Comparison of ENCODE assay signal across 21 cellular contexts in genomic region chr14:44889600-44890479, GRCh38.
DNase-seq lines count a peak whose midpoint lies in the region; ATAC-seq lines count a peak whose summit lies in the region.
"Had no signal": no experiment of that assay in that cellular context is flagged by ENCODE, and none has a peak within 500 bp of the region (broad histone marks: within the 10 kb centered on the region; RNA-seq: fewer than 3 reads in every experiment).

No MANE protein-coding gene starts in this region.

- CTCF ChIA-PET in activated CD4-positive, alpha-beta memory T cell treated with anti-CD3 and anti-CD28 coated beads for 36 hours (lab: Charles Lee) = no interaction called here

- H3K4me1 Mint-ChIP-seq in stimulated activated naive B cell treated with anti-CD40 and anti-IgM and Interleukin-4, amounts not matched to agents 10 μg/mL and 1 μg/mL and 100 μg/mL, for 72 hours = peaks cover 5 to 10% of the 10 kb centered on the region in 2 donors
- H3K4me1 Mint-ChIP-seq in activated CD4-positive, alpha-beta memory T cell treated with anti-CD3 and anti-CD28 coated beads for 36 hours (ENCODE audit: low read depth) = peaks cover 3% of the 10 kb centered on the region

- POLR2A ChIA-PET in activated CD4-positive, alpha-beta memory T cell treated with anti-CD3 and anti-CD28 coated beads for 36 hours (lab: Charles Lee) = no interaction called here

- peak; percentile 38 for ATAC-seq in HG02610 (IDR thresholded peaks at IDR 0.05; ENCODE audit: unreplicated experiment)
- ATAC-seq in left colon = peak; percentile 95
- ATAC-seq in stimulated activated naive B cell treated with anti-CD40 and anti-IgM and Interleukin-4, amounts not matched to agents 10 μg/mL and 1 μg/mL and 100 μg/mL, for 72 hours (replicated peaks) = no peak
- no peak for ATAC-seq in GM19023 (IDR thresholded peaks at IDR 0.05; ENCODE audit: unreplicated experiment)
- ATAC-seq: CD8-positive, alpha-beta T cell; PC-3; SK-N-SH treated with all-trans-retinoic acid at 6 μM for 48 hours had no signal

- intact Hi-C loops in left colon (cut with DNase I, micrococcal nuclease) = no loop called here
- intact Hi-C loops in activated CD4-positive, alpha-beta memory T cell treated with anti-CD3 and anti-CD28 coated beads for 36 hours (cut with micrococcal nuclease) = no loop called here

- no peak overlapping the region for H3K4me3 Mint-ChIP-seq in stimulated activated naive B cell treated with anti-CD40 and anti-IgM and Interleukin-4, amounts not matched to agents 10 μg/mL and 1 μg/mL and 100 μg/mL, for 72 hours
- H3K4me3 Mint-ChIP-seq in activated CD4-positive, alpha-beta memory T cell treated with anti-CD3 and anti-CD28 coated beads for 36 hours = no peak overlapping the region
- H3K4me3 Mint-ChIP-seq: CD8-positive, alpha-beta T cell; IgD-negative memory B cell had no signal

- H3K9me3 Mint-ChIP-seq in stimulated activated naive B cell treated with anti-CD40 and anti-IgM and Interleukin-4, amounts not matched to agents 10 μg/mL and 1 μg/mL and 100 μg/mL, for 72 hours = peaks cover 10 to 11% of the 10 kb centered on the region in 2 donors
- H3K9me3 Mint-ChIP-seq in activated CD4-positive, alpha-beta memory T cell treated with anti-CD3 and anti-CD28 coated beads for 36 hours = no peaks in the 10 kb centered on the region
- H3K9me3 Mint-ChIP-seq: CD8-positive, alpha-beta T cell had no signal

- peak; percentile 74 for DNase-seq in OCI-M1 (lab: John Stamatoyannopoulos, UW)
- DNase-seq in left colon = no peak
- no peak for DNase-seq in stimulated activated naive B cell treated with anti-CD40 and anti-IgM and Interleukin-4, amounts not matched to agents 10 μg/mL and 1 μg/mL and 100 μg/mL, for 72 hours
- DNase-seq in activated CD4-positive, alpha-beta memory T cell treated with anti-CD3 and anti-CD28 coated beads for 36 hours = no peak
- DNase-seq in NCI-H2227 (lab: John Stamatoyannopoulos, UW; ENCODE audit: unreplicated experiment) = no peak
- DNase-seq: C1 segment of cervical spinal cord; Caco-2; CD8-positive, alpha-beta T cell; GOT3; NCI-H1048; NCI-H1417 treated with DMSO at 0.1 percent for 48 hours; NCI-H1694 treated with DMSO at 0.1 percent for 48 hours; NCI-H2171 treated with DMSO at 0.1 percent for 48 hours; NCI-H524; NCI-H774; PC-3; SJCRH30 had no signal

- H3K27me3 Mint-ChIP-seq in stimulated activated naive B cell treated with anti-CD40 and anti-IgM and Interleukin-4, amounts not matched to agents 10 μg/mL and 1 μg/mL and 100 μg/mL, for 72 hours = peaks cover 9 to 27% of the 10 kb centered on the region in 2 donors
- H3K27me3 Mint-ChIP-seq in activated CD4-positive, alpha-beta memory T cell treated with anti-CD3 and anti-CD28 coated beads for 36 hours = no peaks in the 10 kb centered on the region

- peak overlapping the region; percentile 11 for H3K27ac Mint-ChIP-seq in stimulated activated naive B cell treated with anti-CD40 and anti-IgM and Interleukin-4, amounts not matched to agents 10 μg/mL and 1 μg/mL and 100 μg/mL, for 72 hours
- no peak overlapping the region for H3K27ac Mint-ChIP-seq in activated CD4-positive, alpha-beta memory T cell treated with anti-CD3 and anti-CD28 coated beads for 36 hours
- H3K27ac Mint-ChIP-seq: CD8-positive, alpha-beta T cell; IgD-negative memory B cell had no signal

- peaks cover 6 to 11% of the 10 kb centered on the region in 2 donors for H3K36me3 Mint-ChIP-seq in stimulated activated naive B cell treated with anti-CD40 and anti-IgM and Interleukin-4, amounts not matched to agents 10 μg/mL and 1 μg/mL and 100 μg/mL, for 72 hours
- no peaks in the 10 kb centered on the region for H3K36me3 Mint-ChIP-seq in activated CD4-positive, alpha-beta memory T cell treated with anti-CD3 and anti-CD28 coated beads for 36 hours
- H3K36me3 Mint-ChIP-seq: CD8-positive, alpha-beta T cell; IgD-negative memory B cell had no signal

Comparison
In these comparisons a context has a peak if more than half of its experiments do, and no peak if none do; other contexts are left out.
1. ATAC-seq: peak in HG02610 (single experiment) and left colon (single experiment); none in stimulated activated naive B cell treated with anti-CD40 and anti-IgM and Interleukin-4, amounts not matched to agents 10 μg/mL and 1 μg/mL and 100 μg/mL, for 72 hours (0 of 2) and GM19023 (single experiment).